In genomic region chr20:31414381-31414780, GRCh38 we compare ENCODE assay signal across 1 cellular context.
TF ChIP-seq lines count a peak whose summit lies in the region.

No MANE protein-coding gene starts in this region.

TF ChIP-seq in H1, 55 proteins besides CTCF, POLR2A, EP300 and RAD21:
- no peak for TF ChIP-seq SIX5 (IDR thresholded peaks at IDR 0.05; ENCODE audit: low read depth, low read length)
- no peak for TF ChIP-seq FOSL1 (IDR thresholded peaks at IDR 0.05; ENCODE audit: insufficient read depth, low read depth, low read length)
- TF ChIP-seq TAF7 (optimal IDR thresholded peaks at IDR 0.05; ENCODE audit: borderline replicate concordance, low read depth, low read length) = no peak
- TF ChIP-seq TEAD4 (IDR thresholded peaks at IDR 0.05; ENCODE audit: low read depth, low read length) = no peak
- no peak for TF ChIP-seq BCL11A (IDR thresholded peaks at IDR 0.05; ENCODE audit: low read depth in 2 of 2, low read length in 2 of 2)
- no peak for TF ChIP-seq SUZ12 (IDR thresholded peaks at IDR 0.05; ENCODE audit: low read length)
- no peak for TF ChIP-seq CHD2 (IDR thresholded peaks at IDR 0.05; ENCODE audit: low read length)
- no peak for TF ChIP-seq GABPA (IDR thresholded peaks at IDR 0.05; ENCODE audit: borderline replicate concordance, insufficient read depth, low read length)
- no peak for TF ChIP-seq EZH2 (IDR thresholded peaks at IDR 0.05; ENCODE audit: low read depth, low read length, severe bottlenecking)
- no peak for TF ChIP-seq HDAC2 (IDR thresholded peaks at IDR 0.05; ENCODE audit: borderline replicate concordance in 1 of 2, low read depth in 2 of 2, low read length in 2 of 2)
- no peak for TF ChIP-seq CREB1 (IDR thresholded peaks at IDR 0.05)
- TF ChIP-seq GTF2F1 (IDR thresholded peaks at IDR 0.05; ENCODE audit: borderline replicate concordance, low read depth, low read length) = no peak
- TF ChIP-seq RNF2 (IDR thresholded peaks at IDR 0.05; ENCODE audit: borderline replicate concordance, low read depth, low read length, missing control alignments, poor library complexity, severe bottlenecking) = no peak
- TF ChIP-seq SRF (IDR thresholded peaks at IDR 0.05; ENCODE audit: low read depth, low read length) = no peak
- no peak for TF ChIP-seq PHF8 (conservative IDR thresholded peaks at IDR 0.05; ENCODE audit: low read depth, low read length)
- no peak for TF ChIP-seq NRF1 (IDR thresholded peaks at IDR 0.05; ENCODE audit: low read depth, low read length)
- TF ChIP-seq EGR1 (IDR thresholded peaks at IDR 0.05; ENCODE audit: borderline replicate concordance, low read depth, low read length) = no peak
- no peak for TF ChIP-seq SP4 (IDR thresholded peaks at IDR 0.05; ENCODE audit: low read length)
- no peak for TF ChIP-seq RBBP5 (IDR thresholded peaks at IDR 0.05; ENCODE audit: borderline replicate concordance, low read depth, low read length)
